Comparison of ENCODE assay signal across 11 cellular contexts in genomic region chr15:81338422-81339007, GRCh38. TPM values are rescaled to one million over a fixed set of nuclear protein-coding genes. Genes with fewer than 3 reads are reported as not detected.
DNase-seq lines count a peak whose midpoint lies in the region; FAIRE-seq and TF ChIP-seq lines count a peak whose summit lies in the region.
"Had no signal": no experiment of that assay in that cellular context is flagged by ENCODE, and none has a peak within 500 bp of the region (broad histone marks: within the 10 kb centered on the region; RNA-seq: fewer than 3 reads in every experiment).

No MANE protein-coding gene starts in this region.

- DNase-seq in Daoy (ENCODE audit: low read depth) (peak; percentile 79), RCC 7860 (ENCODE audit: low spot score) (peak; percentile 32), fibroblast of mammary gland (ENCODE audit: low read depth) (peak; percentile 96), activated gamma-delta T cell treated with Interleukin-2 at 50 U/mL for 16 hours (no peak), HK-2 (ENCODE audit: unreplicated experiment) (no peak), endothelial cell (ENCODE audit: low spot score) (no peak), immature natural killer cell (no peak)

- no peak overlapping the region for H3K4me3 Mint-ChIP-seq in endothelial cell (ENCODE audit: unreplicated experiment)
- H3K4me3 Mint-ChIP-seq in immature natural killer cell: no peak overlapping the region
- H3K4me3 Mint-ChIP-seq: activated T-helper 17 cell treated with anti-CD3 and anti-CD28 coated beads, Interleukin-2, amount 50 U/mL, for 72 hours; IgD-negative memory B cell had no signal

- no peak overlapping the region for H3K27ac ChIP-seq in rectal smooth muscle tissue (ENCODE audit: low read depth, low read length)

- H3K4me3 ChIP-seq in fibroblast of mammary gland (ENCODE audit: control insufficient read depth, low read depth, low read length): no peak overlapping the region
- peak overlapping the region; percentile 12 for H3K4me3 ChIP-seq in rectal smooth muscle tissue (ENCODE audit: low read length)

- H3K36me3 ChIP-seq in rectal smooth muscle tissue (ENCODE audit: control insufficient read depth, insufficient read depth, low read length): no peaks in the 10 kb centered on the region

- H3K9me3 Mint-ChIP-seq in endothelial cell (ENCODE audit: unreplicated experiment) (no peaks in the 10 kb centered on the region), immature natural killer cell (no peaks in the 10 kb centered on the region)
- H3K9me3 Mint-ChIP-seq: activated T-helper 17 cell treated with anti-CD3 and anti-CD28 coated beads, Interleukin-2, amount 50 U/mL, for 72 hours; IgD-negative memory B cell had no signal

- peak; percentile 23 for FAIRE-seq in RCC 7860 (lab: Jason Lieb, UNC)
- FAIRE-seq: G401.6 had no signal

- H3K27me3 Mint-ChIP-seq in endothelial cell (ENCODE audit: unreplicated experiment) (no peaks in the 10 kb centered on the region), immature natural killer cell (ENCODE audit: low read depth in 3 of 3) (peaks cover 0 to 1% (median 0%) of the 10 kb centered on the region in 3 donors)

- no peak overlapping the region for H3K9ac ChIP-seq in rectal smooth muscle tissue (ENCODE audit: low read length)

- H3K27ac Mint-ChIP-seq in endothelial cell (ENCODE audit: unreplicated experiment) (no peak overlapping the region), immature natural killer cell (peak overlapping the region in 1 of 6 donors; percentile 46)
- H3K27ac Mint-ChIP-seq: activated T-helper 17 cell treated with anti-CD3 and anti-CD28 coated beads, Interleukin-2, amount 50 U/mL, for 72 hours; IgD-negative memory B cell had no signal

- peaks cover 11% of the 10 kb centered on the region for H3K4me1 ChIP-seq in rectal smooth muscle tissue (ENCODE audit: control insufficient read depth, insufficient read depth, low read length)

- H3K4me1 Mint-ChIP-seq in endothelial cell (ENCODE audit: unreplicated experiment) (peaks cover 8% of the 10 kb centered on the region), immature natural killer cell (no peaks in the 10 kb centered on the region)
- H3K4me1 Mint-ChIP-seq: activated T-helper 17 cell treated with anti-CD3 and anti-CD28 coated beads, Interleukin-2, amount 50 U/mL, for 72 hours had no signal

- no peaks in the 10 kb centered on the region for H3K36me3 Mint-ChIP-seq in endothelial cell (ENCODE audit: low read depth, unreplicated experiment)
- no peaks in the 10 kb centered on the region for H3K36me3 Mint-ChIP-seq in immature natural killer cell
- H3K36me3 Mint-ChIP-seq: IgD-negative memory B cell had no signal

- TF ChIP-seq CTCF in fibroblast of mammary gland (conservative IDR thresholded peaks at IDR 0.05; ENCODE audit: control insufficient read depth, insufficient read depth, low read depth, low read length) (no peak), endothelial cell (IDR thresholded peaks at IDR 0.05; ENCODE audit: unreplicated experiment) (no peak)

- H3K27me3 ChIP-seq in rectal smooth muscle tissue (ENCODE audit: control insufficient read depth, insufficient read depth, low read length): no peaks in the 10 kb centered on the region

RNA-seq across cellular contexts. Expression of gene STARD5, which starts 14.6 kb away (rescaled TPM):
- 1.7 TPM in 1 of 2 replicates, not detected in the other for total RNA-seq in Daoy (2014; rRNA removed; shearing (Covaris generic))
- 7.3 TPM for total RNA-seq in endothelial cell (ENCODE audit: unreplicated experiment)
- 1 to 10 TPM in 2 of 3 donors, not detected in 1; 1.7 to 3.8 TPM for polyA plus RNA-seq in immature natural killer cell

RNA-seq across cellular contexts. Expression of gene TMC3, which starts 35.5 kb away (rescaled TPM):
- total RNA-seq in Daoy (2014; rRNA removed; shearing (Covaris generic)): not detected in 2 replicates
- total RNA-seq in endothelial cell (ENCODE audit: unreplicated experiment): not detected
- under 1 TPM in 1 of 3 donors, not detected in 2; 0.07 TPM for polyA plus RNA-seq in immature natural killer cell
- total RNA-seq: activated T-helper 17 cell treated with anti-CD3 and anti-CD28 coated beads, Interleukin-2, amount 50 U/mL, for 72 hours had no signal

Comparison
In these comparisons a context has a peak if more than half of its experiments do, and no peak if none do; other contexts are left out.
1. DNase-seq: peak in Daoy (single experiment), RCC 7860 (single experiment) and fibroblast of mammary gland (single experiment); none in activated gamma-delta T cell treated with Interleukin-2 at 50 U/mL for 16 hours (single experiment), HK-2 (single experiment), endothelial cell (single experiment) and immature natural killer cell (0 of 3).